ENCODE assay signal across 16 cellular contexts in genomic region chr12:76539727-76540126, GRCh38.
"Had no signal": no experiment of that assay in that cellular context is flagged by ENCODE, and none has a peak within 500 bp of the region (broad histone marks: within the 10 kb centered on the region; RNA-seq: fewer than 3 reads in every experiment).

No MANE protein-coding gene starts in this region.

- H3K36me3 ChIP-seq: adrenal gland, esophagus squamous epithelium, neural progenitor cell, uterus had no signal

- ATAC-seq: activated CD4-positive, CD25-positive, alpha-beta regulatory T cell treated with anti-CD3 and anti-CD28 coated beads, Interleukin-2, amount 50 U/mL, for 24 hours; stimulated activated memory B cell treated with anti-CD40 and anti-IgM and Interleukin-4, amounts not matched to agents 10 μg/mL and 1 μg/mL and 100 μg/mL, for 72 hours; T-helper 17 cell had no signal

- H3K4me3 ChIP-seq: adrenal gland, esophagus squamous epithelium, neural progenitor cell, tibial artery, uterus had no signal

- H3K4me3 Mint-ChIP-seq: activated naive CD4-positive, alpha-beta T cell treated with anti-CD3 and anti-CD28 coated beads, Interleukin-2, amount 10 ng/mL, durations not matched to agents 7 days and 5 days; neural progenitor cell; stimulated activated memory B cell treated with anti-CD40 and anti-IgM and Interleukin-4, amounts not matched to agents 10 μg/mL and 1 μg/mL and 100 μg/mL, for 72 hours; T-helper 17 cell had no signal

- H3K9ac ChIP-seq: neural progenitor cell, parathyroid adenoma had no signal

- H3K27me3 ChIP-seq: adrenal gland, esophagus squamous epithelium, neural progenitor cell, tibial artery, uterus had no signal

- H3K9me3 Mint-ChIP-seq: activated naive CD4-positive, alpha-beta T cell treated with anti-CD3 and anti-CD28 coated beads, Interleukin-2, amount 10 ng/mL, durations not matched to agents 7 days and 5 days had no signal

- H3K27me3 Mint-ChIP-seq: activated naive CD4-positive, alpha-beta T cell treated with anti-CD3 and anti-CD28 coated beads, Interleukin-2, amount 10 ng/mL, durations not matched to agents 7 days and 5 days; stimulated activated memory B cell treated with anti-CD40 and anti-IgM and Interleukin-4, amounts not matched to agents 10 μg/mL and 1 μg/mL and 100 μg/mL, for 72 hours; T-helper 17 cell had no signal

- DNase-seq: activated CD4-positive, alpha-beta T cell treated with anti-CD3 and anti-CD28 coated beads, Interleukin-2, amount 50 U/mL, for 1 hour; activated naive CD4-positive, alpha-beta T cell treated with anti-CD3 and anti-CD28 coated beads, Interleukin-2, amount 10 ng/mL, durations not matched to agents 7 days and 5 days; activated T-cell treated with anti-CD3 and anti-CD28 coated beads for 4 hours; adrenal gland; esophagus squamous epithelium; hippocampal formation; kidney glomerular epithelial cell; midbrain; stimulated activated CD4-positive, alpha-beta T cell treated with anti-CD3 and anti-CD28 coated beads, Interleukin-2, amount 100 ng/mL, for 48 hours; T-helper 17 cell; tibial artery; uterus had no signal

- H3K4me1 ChIP-seq: parathyroid adenoma, tibial artery had no signal

- H3K27ac Mint-ChIP-seq: activated naive CD4-positive, alpha-beta T cell treated with anti-CD3 and anti-CD28 coated beads, Interleukin-2, amount 10 ng/mL, durations not matched to agents 7 days and 5 days; neural progenitor cell; stimulated activated memory B cell treated with anti-CD40 and anti-IgM and Interleukin-4, amounts not matched to agents 10 μg/mL and 1 μg/mL and 100 μg/mL, for 72 hours; T-helper 17 cell had no signal

- H3K9me3 ChIP-seq: esophagus squamous epithelium, tibial artery, uterus had no signal
